In genomic region chr2:219495531-219496122, GRCh38 we compare ENCODE assay signal across 9 cellular contexts. TPM values are rescaled to one million over a fixed set of nuclear protein-coding genes. Genes with fewer than 3 reads are reported as not detected.
A peak's percentile ranks its signal among the peaks of the same experiment; 100 is the strongest.
DNase-seq lines count a peak whose midpoint lies in the region; ATAC-seq and TF ChIP-seq lines count a peak whose summit lies in the region.
"Had no signal": no experiment of that assay in that cellular context is flagged by ENCODE, and none has a peak within 500 bp of the region (broad histone marks: within the 10 kb centered on the region; RNA-seq: fewer than 3 reads in every experiment).

No MANE protein-coding gene starts in this region.

- H3K9me3 Mint-ChIP-seq in CD14-positive monocyte, result peaks cover 0 to 22% (median 1%) of the 10 kb centered on the region in 7 donors
- H3K9me3 Mint-ChIP-seq: stimulated activated naive CD8-positive, alpha-beta T cell treated with anti-CD3 and anti-CD28 coated beads, Interleukin-15, Interleukin-2, amounts not matched to agents 100 ng/mL and 50 ng/mL, for 24 hours had no signal

- no peak for DNase-seq in CD14-positive monocyte (ENCODE audit: low spot score)
- peak; percentile 87 for DNase-seq in GM20000 (ENCODE audit: low spot score)
- peak; percentile 62 for DNase-seq in NCI-H345 (lab: John Stamatoyannopoulos, UW)
- DNase-seq in activated CD4-positive, alpha-beta T cell treated with anti-CD3 and anti-CD28 coated beads for 24 hours (ENCODE audit: low read depth in 2 of 2), result peak; percentile 28 to 39
- peak; percentile 46 for DNase-seq in effector CD8-positive, alpha-beta T cell (lab: John Stamatoyannopoulos, UW)
- peak; percentile 34 for DNase-seq in mucosa of gallbladder (ENCODE audit: low spot score)
- peak; percentile 47 for DNase-seq in stromal cell of bone marrow (ENCODE audit: low read depth)

- peaks cover 38% of the 10 kb centered on the region for H3K4me1 Mint-ChIP-seq in CD14-positive monocyte

- H3K36me3 Mint-ChIP-seq in CD14-positive monocyte, result peaks cover 0 to 5% of the 10 kb centered on the region in 2 donors

- no peak for ATAC-seq in GM21737 (IDR thresholded peaks at IDR 0.05; ENCODE audit: unreplicated experiment)

- TF ChIP-seq CTCF in CD14-positive monocyte (IDR thresholded peaks at IDR 0.05), result peak; percentile 54
- peak; percentile 32 for TF ChIP-seq CTCF in GM20000 (IDR thresholded peaks at IDR 0.05; ENCODE audit: extremely low read depth, missing control alignments)

- peaks cover 53 to 64% (median 53%) of the 10 kb centered on the region in 3 donors for H3K27me3 Mint-ChIP-seq in CD14-positive monocyte (ENCODE audit: low read depth in 3 of 3)

- no peak overlapping the region for H3K27ac Mint-ChIP-seq in CD14-positive monocyte
- H3K27ac Mint-ChIP-seq: stimulated activated naive CD8-positive, alpha-beta T cell treated with anti-CD3 and anti-CD28 coated beads, Interleukin-15, Interleukin-2, amounts not matched to agents 100 ng/mL and 50 ng/mL, for 24 hours had no signal

- intact Hi-C loops in CD14-positive monocyte (cut with micrococcal nuclease), result loop anchor here (5.0 to 10.0 kb wide), 4 partner anchors 37 to 331 kb away; partner anchors contain the start of genes DNPEP (in 2 of the 2), STK11IP (in 2 of the 2) and NHEJ1 (in 1 of the 2)

- peak overlapping the region in 1 of 2 donors; percentile 59 for H3K4me3 Mint-ChIP-seq in CD14-positive monocyte
- H3K4me3 Mint-ChIP-seq: stimulated activated naive CD8-positive, alpha-beta T cell treated with anti-CD3 and anti-CD28 coated beads, Interleukin-15, Interleukin-2, amounts not matched to agents 100 ng/mL and 50 ng/mL, for 24 hours had no signal

RNA-seq across cellular contexts. Expression of gene GMPPA, which starts 3.1 kb away (rescaled TPM):
- 10 to 100 TPM; 35.5 to 35.9 TPM for polyA plus RNA-seq in CD14-positive monocyte
- 49.2 TPM for total RNA-seq in mucosa of gallbladder

RNA-seq across cellular contexts. Expression of gene ASIC4, which starts 18.7 kb away (rescaled TPM):
- not detected for polyA plus RNA-seq in CD14-positive monocyte
- not detected for total RNA-seq in mucosa of gallbladder

RNA-seq across cellular contexts. Expression of gene CHPF, which starts 48.0 kb away (rescaled TPM):
- under 1 TPM; 0.09 to 0.32 TPM for polyA plus RNA-seq in CD14-positive monocyte
- 103 TPM for total RNA-seq in mucosa of gallbladder

RNA-seq across cellular contexts. Expression of gene TMEM198, which starts 48.2 kb away (rescaled TPM):
- not detected for polyA plus RNA-seq in CD14-positive monocyte
- 4.4 TPM for total RNA-seq in mucosa of gallbladder
